30 cellular contexts compared by ENCODE assay signal in genomic region chr1:178862416-178862815, GRCh38. TPM values are rescaled to one million over a fixed set of nuclear protein-coding genes. Genes with fewer than 3 reads are reported as not detected.
"Had no signal": no experiment of that assay in that cellular context is flagged by ENCODE, and none has a peak within 500 bp of the region (broad histone marks: within the 10 kb centered on the region; RNA-seq: fewer than 3 reads in every experiment).

No MANE protein-coding gene starts in this region.

- ATAC-seq: activated naive CD8-positive, alpha-beta T cell treated with anti-CD3 and anti-CD28 coated beads, Interleukin-2, amount 50 U/mL, for 24 hours; Panc1; WTC11 had no signal

- H3K27me3 Mint-ChIP-seq: activated CD4-positive, alpha-beta memory T cell treated with anti-CD3 and anti-CD28 coated beads for 36 hours; activated naive CD4-positive, alpha-beta T cell treated with anti-CD3 and anti-CD28 coated beads, Interleukin-2, amount 10 ng/mL, durations not matched to agents 7 days and 5 days; activated naive CD8-positive, alpha-beta T cell; activated naive CD8-positive, alpha-beta T cell treated with anti-CD3 and anti-CD28 coated beads, Interleukin-2, amount 50 U/mL, for 24 hours; brain had no signal

- H3K4me3 Mint-ChIP-seq: activated CD4-positive, alpha-beta memory T cell treated with anti-CD3 and anti-CD28 coated beads for 36 hours; activated naive CD4-positive, alpha-beta T cell treated with anti-CD3 and anti-CD28 coated beads, Interleukin-2, amount 10 ng/mL, durations not matched to agents 7 days and 5 days; activated naive CD8-positive, alpha-beta T cell; activated naive CD8-positive, alpha-beta T cell treated with anti-CD3 and anti-CD28 coated beads, Interleukin-2, amount 50 U/mL, for 24 hours; WTC11 had no signal

- H3K9me3 Mint-ChIP-seq: activated CD4-positive, alpha-beta memory T cell treated with anti-CD3 and anti-CD28 coated beads for 36 hours; activated naive CD4-positive, alpha-beta T cell treated with anti-CD3 and anti-CD28 coated beads, Interleukin-2, amount 10 ng/mL, durations not matched to agents 7 days and 5 days; activated naive CD8-positive, alpha-beta T cell treated with anti-CD3 and anti-CD28 coated beads, Interleukin-2, amount 50 U/mL, for 24 hours; brain; WTC11 had no signal

- H3K9me3 ChIP-seq: SJCRH30 had no signal

- H3K9ac ChIP-seq: KMS-11 had no signal

- H3K4me1 ChIP-seq: SJCRH30 had no signal

- H3K4me3 ChIP-seq: SJCRH30, SK-N-MC had no signal

- H3K27ac Mint-ChIP-seq: activated CD4-positive, alpha-beta memory T cell treated with anti-CD3 and anti-CD28 coated beads for 36 hours; activated naive CD4-positive, alpha-beta T cell treated with anti-CD3 and anti-CD28 coated beads, Interleukin-2, amount 10 ng/mL, durations not matched to agents 7 days and 5 days; activated naive CD8-positive, alpha-beta T cell; activated naive CD8-positive, alpha-beta T cell treated with anti-CD3 and anti-CD28 coated beads, Interleukin-2, amount 50 U/mL, for 24 hours; WTC11 had no signal

- H3K36me3 Mint-ChIP-seq: activated naive CD4-positive, alpha-beta T cell treated with anti-CD3 and anti-CD28 coated beads, Interleukin-2, amount 10 ng/mL, durations not matched to agents 7 days and 5 days; WTC11 had no signal

- DNase-seq: activated CD4-positive, alpha-beta memory T cell treated with anti-CD3 and anti-CD28 coated beads for 36 hours; activated CD4-positive, alpha-beta T cell treated with anti-CD3 and anti-CD28 coated beads for 4 hours; activated CD4-positive, alpha-beta T cell treated with anti-CD3 and anti-CD28 coated beads, Interleukin-2, amount 50 U/mL, for 1 hour; activated CD4-positive, CD25-positive, alpha-beta regulatory T cell treated with anti-CD3 and anti-CD28 coated beads, Interleukin-2, amount 50 U/mL, for 72 hours; activated CD8-positive, alpha-beta memory T cell treated with anti-CD3 and anti-CD28 coated beads, Interleukin-2, amount 50 U/mL, for 48 hours; activated effector memory CD4-positive, alpha-beta T cell treated with Interleukin-2 at 50 U/mL for 16 hours; activated naive CD4-positive, alpha-beta T cell treated with anti-CD3 and anti-CD28 coated beads, Interleukin-2, amount 10 ng/mL, durations not matched to agents 7 days and 5 days; activated naive CD8-positive, alpha-beta T cell treated with anti-CD3 and anti-CD28 coated beads, Interleukin-2, amount 50 U/mL, for 24 hours; activated T-cell treated with anti-CD3 and anti-CD28 coated beads, Interleukin-2, amount 50 U/mL, for 48 hours; anterior cingulate cortex; caudate nucleus; MM.1S; MV-4-11; NCI-H1092; NCI-H1436 treated with DMSO at 0.1 percent for 48 hours; NCI-H1694 treated with DMSO at 0.1 percent for 48 hours; NCI-H2029; NCI-H345; NCI-H524 treated with DMSO at 0.1 percent for 48 hours; SHP77; SJCRH30 had no signal

- H3K27ac ChIP-seq: KMS-11, SJCRH30, SK-N-MC had no signal

- H3K27me3 ChIP-seq: SJCRH30 had no signal

- H3K4me1 Mint-ChIP-seq: activated naive CD4-positive, alpha-beta T cell treated with anti-CD3 and anti-CD28 coated beads, Interleukin-2, amount 10 ng/mL, durations not matched to agents 7 days and 5 days; WTC11 had no signal

RNA-seq across cellular contexts. Expression of gene ANGPTL1, which starts 8.5 kb away (rescaled TPM):
- total RNA-seq: activated CD4-positive, alpha-beta memory T cell treated with anti-CD3 and anti-CD28 coated beads for 36 hours; bronchial epithelial cell; T-helper 1 cell treated with Interleukin-12 subunit alpha and Interleukin-12 subunit beta and Interleukin-4 antibody, amounts not matched to agents 30 ng/mL and 1 ng/mL, for 36 hours; T-helper 2 cell treated with Interferon-gamma antibody and Interleukin-4, amounts not matched to agents 100 ng/mL and 5 ng/mL, for 36 hours; WTC11 had no signal
